8 cellular contexts compared by ENCODE assay signal in the genomic region with DNA sequence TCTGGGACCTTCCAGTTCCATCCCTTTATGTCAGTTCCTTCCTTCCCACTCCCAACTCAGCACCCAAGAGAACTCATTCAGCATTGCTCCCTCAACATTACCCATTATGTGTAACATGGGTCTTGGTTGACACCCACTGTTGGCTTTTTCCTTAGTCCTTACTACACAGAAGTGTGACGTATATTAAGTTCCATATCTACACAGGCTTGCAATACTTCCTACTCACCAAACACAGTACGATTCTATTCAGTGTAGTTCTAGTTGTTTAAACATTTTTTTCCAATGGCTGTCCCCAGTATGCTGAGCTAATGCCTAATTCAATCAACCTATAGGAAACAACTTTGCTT. TPM values are rescaled to one million over a fixed set of nuclear protein-coding genes. Genes with fewer than 3 reads are reported as not detected.
DNase-seq lines count a peak whose midpoint lies in the region; ATAC-seq and TF ChIP-seq lines count a peak whose summit lies in the region.

No MANE protein-coding gene starts in this region.

- TF ChIP-seq CTCF in coronary artery (IDR thresholded peaks at IDR 0.05) (no peak), sigmoid colon (IDR thresholded peaks at IDR 0.05) (no peak), GM10248 (IDR thresholded peaks at IDR 0.05; ENCODE audit: control extremely low read depth, extremely low read depth, low read depth, missing control alignments) (no peak)

- no peaks in the 10 kb centered on the region for H3K36me3 ChIP-seq in sigmoid colon

- POLR2A ChIA-PET in GM10248 (lab: Yijun Ruan, JAX), result interaction anchor here (1.0 kb wide), 1 partner anchor 38 kb away, joined by 3 read pairs; a partner anchor contains a TSS

- no peak for DNase-seq in coronary artery (ENCODE audit: low spot score)
- DNase-seq in sigmoid colon, result no peak
- no peak for DNase-seq in GM10248 (ENCODE audit: extremely low spot score)
- DNase-seq in NCI-H2196 (lab: John Stamatoyannopoulos, UW; ENCODE audit: unreplicated experiment), result no peak
- no peak for DNase-seq in caudate nucleus (lab: John Stamatoyannopoulos, UW)
- no peak for DNase-seq in SW 1271 (lab: John Stamatoyannopoulos, UW)

- CTCF ChIA-PET in GM10248 (lab: Yijun Ruan, JAX), result interaction anchor here (0.7 to 5.6 kb wide), 15 partner anchors 10 to 349 kb away, joined by 3 to 46 read pairs (median 4); a partner anchor contains a TSS

- ATAC-seq in GM21367 (IDR thresholded peaks at IDR 0.05; ENCODE audit: unreplicated experiment) (peak; percentile 17), HG03439 (IDR thresholded peaks at IDR 0.05; ENCODE audit: unreplicated experiment) (peak; percentile 33)

- no peaks in the 10 kb centered on the region for H3K27me3 ChIP-seq in sigmoid colon

- H3K27ac ChIP-seq in coronary artery, result peak overlapping the region; percentile 38 to 76
- H3K27ac ChIP-seq in sigmoid colon, result peak overlapping the region; percentile 41 to 62 (median 45)
- no peak overlapping the region for H3K27ac ChIP-seq in caudate nucleus (ENCODE audit: low read depth, low read length)

- TF ChIP-seq POLR2A in sigmoid colon (IDR thresholded peaks at IDR 0.05), result no peak

- no peaks in the 10 kb centered on the region for H3K9me3 ChIP-seq in sigmoid colon

- intact Hi-C loops in sigmoid colon (cut with DNase I), result no loop called here

- no peak for TF ChIP-seq EP300 in sigmoid colon (IDR thresholded peaks at IDR 0.05)

- peaks cover 0 to 13% (median 0%) of the 10 kb centered on the region in 4 donors for H3K4me1 ChIP-seq in sigmoid colon

- WGBS in sigmoid colon, 2 donors, result 74 to 87% methylated on average over 2 of the region's 2 CpGs

- no peak overlapping the region for H3K4me3 ChIP-seq in coronary artery
- H3K4me3 ChIP-seq in sigmoid colon, result no peak overlapping the region

RNA-seq across cellular contexts. Expression of a gene that starts 37.7 kb away (rescaled TPM):
- 10 to 100 TPM in 2 of 4 donors, 1 to 10 TPM in 2; 9.2 to 16.9 (median 10.0) TPM for total RNA-seq in sigmoid colon
- polyA plus RNA-seq in sigmoid colon, result 10 to 100 TPM in 2 of 3 donors, 1 to 10 TPM in 1; 9.2 to 16.0 (median 13.8) TPM
